Comparison of ENCODE assay signal across 15 cellular contexts in genomic region chrX:49753691-49754090, GRCh38. TPM values are rescaled to one million over a fixed set of nuclear protein-coding genes. Genes with fewer than 3 reads are reported as not detected.
DNase-seq lines count a peak whose midpoint lies in the region; ATAC-seq and TF ChIP-seq lines count a peak whose summit lies in the region.
"Had no signal": no experiment of that assay in that cellular context is flagged by ENCODE, and none has a peak within 500 bp of the region (broad histone marks: within the 10 kb centered on the region; RNA-seq: fewer than 3 reads in every experiment).

No MANE protein-coding gene starts in this region.

- WGBS in mesendoderm (ENCODE audit: extremely low coverage, insufficient coverage, low lambda C conversion rate), result no CpG with 5 or more reads among the region's 5 CpGs

- in situ Hi-C loops in G401 (cut with HindIII; ENCODE audit: low sequenced_read_pairs), result no loop called here

- TF ChIP-seq CTCF in MM.1S (IDR thresholded peaks at IDR 0.05; ENCODE audit: low read length), result no peak

- H3K4ac ChIP-seq in mesendoderm (ENCODE audit: low read depth, low read length), result no peak overlapping the region

- H3K4me3 ChIP-seq in MM.1S (ENCODE audit: low read length) (no peak overlapping the region), mesendoderm (ENCODE audit: low read length) (no peak overlapping the region)
- H3K4me3 ChIP-seq: A549, GM12878 had no signal

- H3K56ac ChIP-seq in mesendoderm (ENCODE audit: low read length), result no peak overlapping the region

- H4K5ac ChIP-seq in mesendoderm (ENCODE audit: low read length), result no peak overlapping the region

- no peaks in the 10 kb centered on the region for H3K9me2 ChIP-seq in MM.1S (replicated peaks; ENCODE audit: insufficient read depth, low read length)

- 0 out of 2 replicates have a peak overlapping the region, but pooled peaks have one; percentile 23 for H2AFZ ChIP-seq in MM.1S (ENCODE audit: low read length)

- ATAC-seq in GM18498 (IDR thresholded peaks at IDR 0.05; ENCODE audit: unreplicated experiment), result no peak

- no peaks in the 10 kb centered on the region for H3K9me3 ChIP-seq in MM.1S (replicated peaks; ENCODE audit: insufficient read depth, low read length)
- H3K9me3 ChIP-seq: A549 had no signal

- H3K79me2 ChIP-seq in MM.1S (ENCODE audit: low read length) (no peaks in the 10 kb centered on the region), mesendoderm (ENCODE audit: control insufficient read depth, insufficient read depth, low read length) (no peaks in the 10 kb centered on the region)

- no peak overlapping the region for H2AK5ac ChIP-seq in mesendoderm (ENCODE audit: low read length)

- H3F3A ChIP-seq in MM.1S (ENCODE audit: insufficient read depth, low read length), result no peaks in the 10 kb centered on the region

- H3K36me3 ChIP-seq in MM.1S (replicated peaks; ENCODE audit: insufficient read depth, low read length) (no peaks in the 10 kb centered on the region), mesendoderm (ENCODE audit: control insufficient read depth, insufficient read depth, low read length) (no peaks in the 10 kb centered on the region)

- H3K79me1 ChIP-seq in mesendoderm (ENCODE audit: low read length), result no peaks in the 10 kb centered on the region

- no peak overlapping the region for H3K23ac ChIP-seq in mesendoderm (ENCODE audit: low read length)

- no peak overlapping the region for H3K18ac ChIP-seq in mesendoderm (ENCODE audit: low read length)

- H2BK120ac ChIP-seq in mesendoderm (ENCODE audit: low read depth, low read length), result no peak overlapping the region

- H3K9ac ChIP-seq in MM.1S (ENCODE audit: low read length) (no peak overlapping the region), mesendoderm (ENCODE audit: low read length) (no peak overlapping the region)

- no peak overlapping the region for H2BK5ac ChIP-seq in mesendoderm (ENCODE audit: low read length)

- H4K20me1 ChIP-seq in MM.1S (ENCODE audit: insufficient read depth, low read length), result no peaks in the 10 kb centered on the region

- H4K8ac ChIP-seq in mesendoderm (ENCODE audit: low read depth, low read length), result no peak overlapping the region

- H3K4me2 ChIP-seq in MM.1S (ENCODE audit: low read depth, low read length) (no peak overlapping the region), mesendoderm (ENCODE audit: low read length) (no peak overlapping the region)
- H3K4me2 ChIP-seq: A549 had no signal

- H3K27ac ChIP-seq in MM.1S (ENCODE audit: low read length), result no peak overlapping the region
- H3K27ac ChIP-seq in mesendoderm (ENCODE audit: low read depth, low read length), result no peak overlapping the region
- H3K27ac ChIP-seq: A549 had no signal

- no peaks in the 10 kb centered on the region for H3K27me3 ChIP-seq in MM.1S (replicated peaks; ENCODE audit: insufficient read depth, low read length)
- no peaks in the 10 kb centered on the region for H3K27me3 ChIP-seq in mesendoderm (ENCODE audit: insufficient read depth, low read length, poor library complexity)

- H3K4me1 ChIP-seq in MM.1S (ENCODE audit: low read length) (no peaks in the 10 kb centered on the region), mesendoderm (ENCODE audit: control insufficient read depth, low read depth, low read length) (no peaks in the 10 kb centered on the region)
- H3K4me1 ChIP-seq: A549 had no signal

- DNase-seq in G401 (ENCODE audit: low spot score), result peak; percentile 91
- no peak for DNase-seq in MM.1S
- DNase-seq in cerebellum (ENCODE audit: low spot score), result peak; percentile 58
- no peak for DNase-seq in islet precursor cell
- no peak for DNase-seq in mesendoderm
- DNase-seq: 8988T, GOT3, HCEC 1CT had no signal

- H2BK15ac ChIP-seq in mesendoderm (replicated peaks; ENCODE audit: low read depth), result no peak overlapping the region

RNA-seq across cellular contexts. Expression of gene PAGE1, which starts 57.9 kb away (rescaled TPM):
- total RNA-seq in G401 (2014; rRNA removed; shearing (Covaris generic)), result not detected in 2 replicates
- not detected for total RNA-seq in cerebellum
- polyA plus RNA-seq in mesendoderm (2013, experiment 1 of 2), result not detected
- polyA plus RNA-seq in mesendoderm (2013, experiment 2 of 2), result not detected
- total RNA-seq: Calu3; CD4-positive, alpha-beta memory T cell; GM12878; H7 had no signal
- polyA plus RNA-seq: BJ; CD4-positive, alpha-beta memory T cell; GM12878 had no signal

Comparison
In these comparisons a context has a peak if more than half of its experiments do, and no peak if none do; other contexts are left out.
1. DNase-seq: peak in G401 (single experiment) and cerebellum (single experiment); none in MM.1S (single experiment), islet precursor cell (single experiment) and mesendoderm (single experiment).